Comparison of ENCODE assay signal across 1 cellular context in genomic region chr6:127366281-127367022, GRCh38.
TF ChIP-seq lines count a peak whose summit lies in the region.

No MANE protein-coding gene starts in this region.

TF ChIP-seq in HEK293, 187 proteins besides CTCF, POLR2A, EP300 and RAD21 (continued from another document):
- no peak for TF ChIP-seq ZNF747 (tag by site-specific recombination; IDR thresholded peaks at IDR 0.05)
